9 cellular contexts compared by ENCODE assay signal in the genomic region with DNA sequence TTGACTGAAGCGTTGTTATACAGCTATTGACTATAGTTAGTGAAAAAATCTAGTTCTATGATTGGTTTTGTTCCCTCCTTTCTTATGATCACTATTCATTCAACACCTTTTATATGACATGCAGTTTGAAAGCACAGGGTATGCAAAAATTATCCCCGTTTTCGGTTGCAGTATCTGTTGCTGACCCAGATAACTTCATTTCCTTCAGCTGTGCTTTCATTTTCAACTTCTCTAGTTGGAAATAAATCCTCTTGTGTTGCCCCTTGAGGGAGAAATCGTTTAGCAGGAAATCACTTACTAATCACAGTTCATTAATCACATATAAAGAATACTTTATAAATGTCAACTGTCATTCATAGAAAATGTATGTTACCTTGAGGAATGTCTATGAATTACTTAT. TPM values are rescaled to one million over a fixed set of nuclear protein-coding genes. Genes with fewer than 3 reads are reported as not detected.
A peak's percentile ranks its signal among the peaks of the same experiment; 100 is the strongest.
DNase-seq lines count a peak whose midpoint lies in the region; ATAC-seq and TF ChIP-seq lines count a peak whose summit lies in the region.
"Had no signal": no experiment of that assay in that cellular context is flagged by ENCODE, and none has a peak within 500 bp of the region (broad histone marks: within the 10 kb centered on the region; RNA-seq: fewer than 3 reads in every experiment).

No MANE protein-coding gene starts in this region.

- WGBS in endodermal cell (ENCODE audit: insufficient coverage in 1 of 2, insufficient read length in 1 of 2), 2 experiments: 92 to 100% methylated on average over 2 to 4 of the region's 4 CpGs

- H3K4me3 ChIP-seq in OCI-LY7 (ENCODE audit: low read depth, low read length, poor library complexity, severe bottlenecking): no peak overlapping the region
- H3K4me3 ChIP-seq in endodermal cell (ENCODE audit: low read length): no peak overlapping the region

- TF ChIP-seq CTCF in OCI-LY7 (conservative IDR thresholded peaks at IDR 0.05; ENCODE audit: low read length) (no peak), endodermal cell (conservative IDR thresholded peaks at IDR 0.05) (no peak)

- DNase-seq in activated T-cell treated with anti-CD3 and anti-CD28 coated beads, Interleukin-2, amount 50 U/mL, for 72 hours: no peak
- DNase-seq in activated T-cell treated with anti-CD3 and anti-CD28 coated beads for 4 hours (no peak), OCI-LY7 (ENCODE audit: low spot score) (no peak), NCI-H748 (lab: John Stamatoyannopoulos, UW; ENCODE audit: unreplicated experiment) (no peak), endodermal cell (no peak)
- DNase-seq in activated CD4-positive, alpha-beta memory T cell treated with anti-CD3 and anti-CD28 coated beads, Interleukin-2, amount 10 ng/mL, durations not matched to agents 7 days and 5 days: no peak
- DNase-seq: adrenal gland had no signal

- ATAC-seq in activated T-cell treated with anti-CD3 and anti-CD28 coated beads, Interleukin-2, amount 50 U/mL, for 72 hours (replicated peaks in 1 of 2): peak; percentile 65 to 72
- peak; percentile 83 for ATAC-seq in HG02840 (IDR thresholded peaks at IDR 0.05; ENCODE audit: low FRiP score, unreplicated experiment)

- no TSS peak for BruUV-seq in OCI-LY7 (replicated peaks; lab: Mats Ljungman, UMichigan)

- peaks cover 17% of the 10 kb centered on the region; the same call in 1 of the 2 replicates for H4K20me1 ChIP-seq in OCI-LY7 (ENCODE audit: insufficient read depth, low read length)

- no peaks in the 10 kb centered on the region for H3K9me2 ChIP-seq in OCI-LY7 (ENCODE audit: insufficient read depth, low read length)

- peaks cover 0 to 2% of the 10 kb centered on the region in 2 donors for H3K9me3 Mint-ChIP-seq in activated T-cell treated with anti-CD3 and anti-CD28 coated beads, Interleukin-2, amount 50 U/mL, for 72 hours
- H3K9me3 Mint-ChIP-seq in activated CD4-positive, alpha-beta memory T cell treated with anti-CD3 and anti-CD28 coated beads, Interleukin-2, amount 10 ng/mL, durations not matched to agents 7 days and 5 days: no peaks in the 10 kb centered on the region
- H3K9me3 Mint-ChIP-seq in stimulated activated naive CD8-positive, alpha-beta T cell treated with anti-CD3 and anti-CD28 coated beads, Interleukin-15, Interleukin-2, amounts not matched to agents 100 ng/mL and 50 ng/mL, for 24 hours: no peaks in the 10 kb centered on the region
- no peaks in the 10 kb centered on the region for H3K9me3 Mint-ChIP-seq in endodermal cell

- H3K4me2 ChIP-seq in OCI-LY7 (ENCODE audit: low read length): no peak overlapping the region

- peaks cover 7 to 23% of the 10 kb centered on the region in 2 donors for H3K36me3 Mint-ChIP-seq in activated T-cell treated with anti-CD3 and anti-CD28 coated beads, Interleukin-2, amount 50 U/mL, for 72 hours (ENCODE audit: insufficient read depth in 2 of 2)
- peaks cover 46% of the 10 kb centered on the region for H3K36me3 Mint-ChIP-seq in activated CD4-positive, alpha-beta memory T cell treated with anti-CD3 and anti-CD28 coated beads, Interleukin-2, amount 10 ng/mL, durations not matched to agents 7 days and 5 days (ENCODE audit: low read depth)
- peaks cover 51% of the 10 kb centered on the region for H3K36me3 Mint-ChIP-seq in stimulated activated naive CD8-positive, alpha-beta T cell treated with anti-CD3 and anti-CD28 coated beads, Interleukin-15, Interleukin-2, amounts not matched to agents 100 ng/mL and 50 ng/mL, for 24 hours (ENCODE audit: low read depth)
- H3K36me3 Mint-ChIP-seq in endodermal cell (ENCODE audit: low read depth): no peaks in the 10 kb centered on the region

- peak overlapping the region; percentile 92 for H3K27ac Mint-ChIP-seq in activated T-cell treated with anti-CD3 and anti-CD28 coated beads, Interleukin-2, amount 50 U/mL, for 72 hours
- H3K27ac Mint-ChIP-seq in activated CD4-positive, alpha-beta memory T cell treated with anti-CD3 and anti-CD28 coated beads, Interleukin-2, amount 10 ng/mL, durations not matched to agents 7 days and 5 days: peak overlapping the region; percentile 72
- peak overlapping the region; percentile 76 for H3K27ac Mint-ChIP-seq in stimulated activated naive CD8-positive, alpha-beta T cell treated with anti-CD3 and anti-CD28 coated beads, Interleukin-15, Interleukin-2, amounts not matched to agents 100 ng/mL and 50 ng/mL, for 24 hours
- H3K27ac Mint-ChIP-seq in endodermal cell: no peak overlapping the region

- CTCF ChIA-PET in activated CD4-positive, alpha-beta memory T cell treated with anti-CD3 and anti-CD28 coated beads, Interleukin-2, amount 10 ng/mL, durations not matched to agents 7 days and 5 days (lab: Charles Lee): no interaction called here
- CTCF ChIA-PET in OCI-LY7 (lab: Charles Lee; ENCODE audit: unreplicated experiment): no interaction called here

- intact Hi-C loops in OCI-LY7 (cut with micrococcal nuclease; ENCODE audit: unreplicated experiment): no loop called here

- H3K9ac ChIP-seq in endodermal cell (ENCODE audit: extremely low read depth, low read length, poor library complexity, severe bottlenecking): no peak overlapping the region

- peak overlapping the region; percentile 35 to 73 for H3K4me3 Mint-ChIP-seq in activated T-cell treated with anti-CD3 and anti-CD28 coated beads, Interleukin-2, amount 50 U/mL, for 72 hours
- peak overlapping the region; percentile 62 for H3K4me3 Mint-ChIP-seq in activated CD4-positive, alpha-beta memory T cell treated with anti-CD3 and anti-CD28 coated beads, Interleukin-2, amount 10 ng/mL, durations not matched to agents 7 days and 5 days
- peak overlapping the region; percentile 73 for H3K4me3 Mint-ChIP-seq in stimulated activated naive CD8-positive, alpha-beta T cell treated with anti-CD3 and anti-CD28 coated beads, Interleukin-15, Interleukin-2, amounts not matched to agents 100 ng/mL and 50 ng/mL, for 24 hours
- no peak overlapping the region for H3K4me3 Mint-ChIP-seq in endodermal cell

- H3K4me1 ChIP-seq in OCI-LY7 (ENCODE audit: insufficient read depth, low read length, poor library complexity, severe bottlenecking) (peaks cover 16% of the 10 kb centered on the region), endodermal cell (ENCODE audit: control insufficient read depth, insufficient read depth, low read length) (no peaks in the 10 kb centered on the region)

- no peaks in the 10 kb centered on the region for H3K27me3 Mint-ChIP-seq in activated T-cell treated with anti-CD3 and anti-CD28 coated beads, Interleukin-2, amount 50 U/mL, for 72 hours (ENCODE audit: low read depth)
- no peaks in the 10 kb centered on the region for H3K27me3 Mint-ChIP-seq in activated CD4-positive, alpha-beta memory T cell treated with anti-CD3 and anti-CD28 coated beads, Interleukin-2, amount 10 ng/mL, durations not matched to agents 7 days and 5 days
- H3K27me3 Mint-ChIP-seq in stimulated activated naive CD8-positive, alpha-beta T cell treated with anti-CD3 and anti-CD28 coated beads, Interleukin-15, Interleukin-2, amounts not matched to agents 100 ng/mL and 50 ng/mL, for 24 hours: no peaks in the 10 kb centered on the region
- H3K27me3 Mint-ChIP-seq in endodermal cell (ENCODE audit: insufficient read depth): peaks cover 4% of the 10 kb centered on the region

- peaks cover 8% of the 10 kb centered on the region; the same call in 1 of the 2 replicates for H3K9me3 ChIP-seq in OCI-LY7 (ENCODE audit: low read length)
- no peaks in the 10 kb centered on the region for H3K9me3 ChIP-seq in endodermal cell (ENCODE audit: control insufficient read depth, low read length)
- H3K9me3 ChIP-seq: adrenal gland had no signal

- H2AFZ ChIP-seq in OCI-LY7 (ENCODE audit: low read length): no peak overlapping the region

- H3K36me3 ChIP-seq in OCI-LY7 (ENCODE audit: insufficient read depth, low read length) (peaks cover 55% of the 10 kb centered on the region), endodermal cell (ENCODE audit: control insufficient read depth, insufficient read depth, low read length) (no peaks in the 10 kb centered on the region)
- H3K36me3 ChIP-seq: adrenal gland had no signal

- H3K27ac ChIP-seq in OCI-LY7 (ENCODE audit: low read depth, low read length, poor library complexity, severe bottlenecking) (no peak overlapping the region), endodermal cell (ENCODE audit: low read depth, low read length) (no peak overlapping the region)

- no peaks in the 10 kb centered on the region for H3K27me3 ChIP-seq in endodermal cell (ENCODE audit: control insufficient read depth, insufficient read depth, low read length, poor library complexity, severe bottlenecking)
- H3K27me3 ChIP-seq: adrenal gland had no signal

- peaks cover 93% of the 10 kb centered on the region for H3K4me1 Mint-ChIP-seq in activated T-cell treated with anti-CD3 and anti-CD28 coated beads, Interleukin-2, amount 50 U/mL, for 72 hours (ENCODE audit: low read depth)
- peaks cover 73% of the 10 kb centered on the region for H3K4me1 Mint-ChIP-seq in activated CD4-positive, alpha-beta memory T cell treated with anti-CD3 and anti-CD28 coated beads, Interleukin-2, amount 10 ng/mL, durations not matched to agents 7 days and 5 days
- H3K4me1 Mint-ChIP-seq in stimulated activated naive CD8-positive, alpha-beta T cell treated with anti-CD3 and anti-CD28 coated beads, Interleukin-15, Interleukin-2, amounts not matched to agents 100 ng/mL and 50 ng/mL, for 24 hours (ENCODE audit: low read depth): peaks cover 90% of the 10 kb centered on the region
- peaks cover 4% of the 10 kb centered on the region for H3K4me1 Mint-ChIP-seq in endodermal cell

- POLR2A ChIA-PET in activated CD4-positive, alpha-beta memory T cell treated with anti-CD3 and anti-CD28 coated beads, Interleukin-2, amount 10 ng/mL, durations not matched to agents 7 days and 5 days (lab: Charles Lee): interaction anchor here (0.7 to 1.6 kb wide), 10 partner anchors 8 to 115 kb away, joined by 3 to 6 read pairs (median 4); no protein-coding TSS in a partner anchor
- POLR2A ChIA-PET in OCI-LY7 (lab: Charles Lee): interaction anchor here (1.1 to 1.5 kb wide), 4 partner anchors 9 to 51 kb away, joined by 3 to 6 read pairs (median 4); no protein-coding TSS in a partner anchor

- peaks cover 98% of the 10 kb centered on the region for H3K79me2 ChIP-seq in OCI-LY7 (ENCODE audit: insufficient read depth, low read depth, low read length)

RNA-seq across cellular contexts. Expression of gene MBNL1, which starts 55.1 kb away (rescaled TPM):
- 100 to 1,000 TPM; 299 to 323 TPM for total RNA-seq in activated T-cell treated with anti-CD3 and anti-CD28 coated beads, Interleukin-2, amount 50 U/mL, for 72 hours
- total RNA-seq in activated CD4-positive, alpha-beta memory T cell treated with anti-CD3 and anti-CD28 coated beads, Interleukin-2, amount 10 ng/mL, durations not matched to agents 7 days and 5 days: 100 to 1,000 TPM; 289 to 305 TPM
- 125 and 163 TPM in 2 replicates for total RNA-seq in OCI-LY7 (2014; rRNA removed; shearing (Covaris generic))
- total RNA-seq in OCI-LY7 (2022) (174 and 184 TPM in 2 replicates), endodermal cell (1 to 10 TPM; 1.3 to 4.9 TPM)
- 15.2 TPM for polyA plus RNA-seq in endodermal cell (2013, experiment 1 of 2)
- polyA plus RNA-seq in endodermal cell (2013, experiment 2 of 2): 13.7 TPM

Comparison
In these comparisons a context has a peak if more than half of its experiments do, and no peak if none do; other contexts are left out.
1. RNA of gene MBNL1, which starts 55.1 kb away (total RNA-seq): 299 to 323 TPM in activated T-cell treated with anti-CD3 and anti-CD28 coated beads, Interleukin-2, amount 50 U/mL, for 72 hours, 289 to 305 TPM in activated CD4-positive, alpha-beta memory T cell treated with anti-CD3 and anti-CD28 coated beads, Interleukin-2, amount 10 ng/mL, durations not matched to agents 7 days and 5 days and 125 to 184 TPM in OCI-LY7; 1.3 to 4.9 TPM in endodermal cell; every median in the first group is over 10 times any median in the second.